ENCODE assay signal across 13 cellular contexts in the genomic region with DNA sequence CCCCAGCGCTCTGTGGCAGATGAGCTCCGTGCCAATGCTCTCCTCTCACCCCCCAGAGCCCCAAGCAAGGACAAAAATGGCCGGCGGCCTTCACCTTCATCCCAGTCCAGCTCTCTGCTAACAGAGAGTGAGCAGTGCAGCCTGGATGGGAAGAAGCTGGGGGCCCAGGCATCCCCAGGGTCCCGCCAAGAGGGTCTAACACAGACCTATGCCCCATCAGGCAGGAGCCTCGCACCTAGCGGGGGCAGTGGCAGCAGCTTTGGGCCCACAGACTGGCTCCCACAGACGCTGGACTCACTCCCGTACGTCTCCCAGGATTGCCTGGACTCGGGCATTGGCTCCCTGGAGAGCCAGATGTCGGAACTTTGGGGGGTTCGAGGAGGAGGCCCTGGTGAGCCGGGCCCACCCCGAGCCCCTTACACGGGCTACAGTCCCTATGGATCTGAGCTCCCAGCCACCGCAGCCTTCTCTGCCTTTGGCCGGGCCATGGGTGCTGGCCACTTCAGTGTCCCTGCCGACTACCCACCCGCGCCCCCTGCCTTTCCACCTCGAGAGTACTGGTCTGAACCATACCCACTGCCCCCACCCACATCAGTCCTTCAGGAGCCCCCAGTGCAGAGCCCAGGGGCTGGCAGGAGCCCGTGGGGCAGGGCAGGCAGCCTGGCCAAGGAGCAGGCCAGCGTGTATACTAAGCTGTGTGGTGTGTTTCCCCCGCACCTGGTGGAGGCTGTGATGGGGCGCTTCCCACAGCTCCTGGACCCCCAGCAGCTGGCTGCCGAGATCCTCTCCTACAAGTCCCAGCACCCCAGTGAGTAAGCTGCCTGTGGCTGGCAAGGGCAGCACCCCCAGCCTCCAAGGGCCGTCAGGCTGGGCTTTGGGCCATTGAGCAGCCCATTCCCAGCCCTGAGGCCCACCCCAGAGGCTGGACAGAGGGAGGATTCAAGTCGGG. TPM values are rescaled to one million over a fixed set of nuclear protein-coding genes. Genes with fewer than 3 reads are reported as not detected.
DNase-seq lines count a peak whose midpoint lies in the region; ATAC-seq and TF ChIP-seq lines count a peak whose summit lies in the region.
"Had no signal": no experiment of that assay in that cellular context is flagged by ENCODE, and none has a peak within 500 bp of the region (broad histone marks: within the 10 kb centered on the region; RNA-seq: fewer than 3 reads in every experiment).

No MANE protein-coding gene starts in this region.

- H3K4me3 ChIP-seq in left ventricle myocardium inferior (no peak overlapping the region), urinary bladder (ENCODE audit: low read depth, low read length) (no peak overlapping the region)
- H3K4me3 ChIP-seq: BLaER1, mucosa of descending colon, right lobe of liver had no signal

- H3K9me3 Mint-ChIP-seq in activated naive CD8-positive, alpha-beta T cell treated with anti-CD3 and anti-CD28 coated beads for 36 hours, result no peaks in the 10 kb centered on the region
- H3K9me3 Mint-ChIP-seq: T-helper 2 cell treated with Interferon-gamma antibody and Interleukin-4, amounts not matched to agents 5 μg/mL and 100 μg/mL, for 36 hours had no signal

- H3K27ac Mint-ChIP-seq in activated naive CD8-positive, alpha-beta T cell treated with anti-CD3 and anti-CD28 coated beads for 36 hours, result peak overlapping the region; percentile 99

- DNase-seq in Right ventricle myocardium inferior (ENCODE audit: missing footprints) (peak; percentile 55), left ventricle myocardium inferior (no peak), mesenteric fat pad (ENCODE audit: low spot score) (peak; percentile 87), NOMO-1 treated with dmso at 0.1 percent for 144 hours (lab: John Stamatoyannopoulos, UW; ENCODE audit: unreplicated experiment) (no peak), UCSD-AML1 (lab: John Stamatoyannopoulos, UW; ENCODE audit: unreplicated experiment) (no peak)
- DNase-seq in activated naive CD8-positive, alpha-beta T cell treated with anti-CD3 and anti-CD28 coated beads for 36 hours, result no peak

- H3K27ac ChIP-seq in left ventricle myocardium inferior (replicated peaks) (no peak overlapping the region), urinary bladder (ENCODE audit: low read depth) (peak overlapping the region; percentile 31)
- H3K27ac ChIP-seq: BLaER1, HL-60, right lobe of liver had no signal

- intact Hi-C loops in Right ventricle myocardium inferior (cut with DNase I) (no loop called here), left ventricle myocardium inferior (cut with micrococcal nuclease) (no loop called here)

- 87% methylated on average over 29 of the region's 29 CpGs for WGBS in urinary bladder

- H3K27me3 Mint-ChIP-seq in activated naive CD8-positive, alpha-beta T cell treated with anti-CD3 and anti-CD28 coated beads for 36 hours, result no peaks in the 10 kb centered on the region

- no peak for TF ChIP-seq CTCF in left ventricle myocardium inferior (IDR thresholded peaks at IDR 0.05; ENCODE audit: borderline replicate concordance)

- H3K4me1 ChIP-seq in left ventricle myocardium inferior, result peaks cover 67% of the 10 kb centered on the region
- H3K4me1 ChIP-seq in urinary bladder (ENCODE audit: insufficient read depth), result no peaks in the 10 kb centered on the region

- peaks cover 45% of the 10 kb centered on the region for H3K4me1 Mint-ChIP-seq in activated naive CD8-positive, alpha-beta T cell treated with anti-CD3 and anti-CD28 coated beads for 36 hours

- peaks cover 57% of the 10 kb centered on the region for H3K36me3 ChIP-seq in left ventricle myocardium inferior
- peaks cover 2% of the 10 kb centered on the region for H3K36me3 ChIP-seq in urinary bladder (ENCODE audit: insufficient read depth)

- no peak for ATAC-seq in Right ventricle myocardium inferior
- ATAC-seq in GM21825 (IDR thresholded peaks at IDR 0.05; ENCODE audit: unreplicated experiment), result no peak
- ATAC-seq: mucosa of descending colon, right lobe of liver had no signal

- H3K9me3 ChIP-seq in left ventricle myocardium inferior (replicated peaks), result no peaks in the 10 kb centered on the region
- H3K9me3 ChIP-seq: BLaER1, mucosa of descending colon, right lobe of liver had no signal

- no peaks in the 10 kb centered on the region for H3K27me3 ChIP-seq in left ventricle myocardium inferior (ENCODE audit: low read depth)
- H3K27me3 ChIP-seq: BLaER1, right lobe of liver had no signal

- peaks cover 44% of the 10 kb centered on the region for H3K36me3 Mint-ChIP-seq in activated naive CD8-positive, alpha-beta T cell treated with anti-CD3 and anti-CD28 coated beads for 36 hours

- H3K4me3 Mint-ChIP-seq in activated naive CD8-positive, alpha-beta T cell treated with anti-CD3 and anti-CD28 coated beads for 36 hours, result no peak overlapping the region
- H3K4me3 Mint-ChIP-seq: T-helper 2 cell treated with Interferon-gamma antibody and Interleukin-4, amounts not matched to agents 5 μg/mL and 100 μg/mL, for 36 hours had no signal

RNA-seq across cellular contexts. Expression of a gene that starts 8.7 kb away (rescaled TPM):
- total RNA-seq in Right ventricle myocardium inferior, result 4.3 TPM
- total RNA-seq in left ventricle myocardium inferior, result 4.9 TPM
- total RNA-seq in activated naive CD8-positive, alpha-beta T cell treated with anti-CD3 and anti-CD28 coated beads for 36 hours, result 10 to 100 TPM; 29.2 to 29.4 TPM
- total RNA-seq in mesenteric fat pad, result 34.2 TPM
- 4.2 TPM for total RNA-seq in urinary bladder
- 10.9 TPM for polyA plus RNA-seq in urinary bladder

RNA-seq across cellular contexts. Expression of a gene that starts 31.5 kb away (rescaled TPM):
- 35.9 TPM for total RNA-seq in Right ventricle myocardium inferior
- 34.1 TPM for total RNA-seq in left ventricle myocardium inferior
- 10 to 100 TPM; 78.3 to 83.3 TPM for total RNA-seq in activated naive CD8-positive, alpha-beta T cell treated with anti-CD3 and anti-CD28 coated beads for 36 hours
- 43.4 TPM for total RNA-seq in mesenteric fat pad
- 62.5 TPM for total RNA-seq in urinary bladder
- 65.5 TPM for polyA plus RNA-seq in urinary bladder

Comparison
In these comparisons a context has a peak if more than half of its experiments do, and no peak if none do; other contexts are left out.
1. DNase-seq: peak in Right ventricle myocardium inferior (single experiment) and mesenteric fat pad (single experiment); none in left ventricle myocardium inferior (single experiment), activated naive CD8-positive, alpha-beta T cell treated with anti-CD3 and anti-CD28 coated beads for 36 hours (single experiment), NOMO-1 treated with dmso at 0.1 percent for 144 hours (single experiment) and UCSD-AML1 (single experiment).